In the genomic region with DNA sequence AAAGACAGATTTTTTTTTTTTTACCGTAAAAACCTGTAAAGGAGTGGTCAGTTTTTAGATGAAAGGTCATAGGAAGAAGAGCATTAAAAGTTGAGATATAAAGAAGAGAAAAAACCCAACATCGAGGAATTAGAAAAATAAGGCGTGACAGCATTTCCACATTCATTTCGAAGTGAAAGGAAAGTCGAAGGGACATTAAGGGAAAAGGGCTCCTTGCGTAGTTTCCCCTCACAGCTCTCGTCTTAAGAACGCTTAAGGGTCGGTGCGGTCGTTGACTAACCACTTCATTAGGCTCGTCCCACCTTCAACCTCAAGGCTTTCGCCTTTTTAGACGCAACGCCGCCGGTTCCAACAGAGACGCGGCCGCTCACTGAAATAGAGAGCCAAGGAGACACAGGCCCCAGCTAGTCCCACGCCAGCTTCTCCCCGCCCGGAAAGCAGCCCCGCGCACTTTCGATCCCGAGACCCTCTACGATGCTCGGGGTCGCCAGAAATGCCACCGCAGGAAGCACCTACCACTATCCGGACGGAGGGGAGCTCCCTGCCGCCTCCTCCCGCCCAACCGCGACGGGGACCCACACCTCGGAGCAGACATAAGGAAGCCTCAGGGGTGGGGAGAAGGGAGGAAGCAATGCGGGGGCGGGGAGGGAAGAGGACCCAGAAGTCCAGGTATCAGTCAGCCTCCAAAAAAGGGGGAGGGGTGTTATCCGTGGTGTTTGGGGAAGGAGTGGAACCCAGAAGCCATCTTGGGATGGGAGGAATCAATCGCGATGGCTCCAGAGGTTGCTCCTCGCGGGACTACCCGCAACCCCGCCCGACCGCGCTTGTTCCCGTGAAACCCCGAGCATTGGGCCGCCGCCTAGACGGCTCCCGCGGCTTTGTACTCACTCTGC, we compare ENCODE assay signal across 8 cellular contexts. TPM values are rescaled to one million over a fixed set of nuclear protein-coding genes. Genes with fewer than 3 reads are reported as not detected.
DNase-seq lines count a peak whose midpoint lies in the region; ATAC-seq and TF ChIP-seq lines count a peak whose summit lies in the region.

No MANE protein-coding gene starts in this region.

- peak overlapping the region; percentile 97 for H3K4me3 Mint-ChIP-seq in activated naive CD4-positive, alpha-beta T cell treated with anti-CD3 and anti-CD28 coated beads, Interleukin-2, amount 50 U/mL, for 24 hours

- under 1% methylated on average over 58 of the region's 58 CpGs for WGBS in thymus

- DNase-seq in Caki2 (ENCODE audit: low read depth): peak; percentile 47
- DNase-seq in HT-29 (ENCODE audit: low spot score): peak; percentile 74
- DNase-seq in RWPE2 (ENCODE audit: low spot score): peak; percentile 69
- peak; percentile 51 for DNase-seq in glomerular visceral epithelial cell (ENCODE audit: extremely low spot score)
- DNase-seq in occipital lobe (lab: John Stamatoyannopoulos, UW): peak; percentile 50

- TF ChIP-seq CTCF in RWPE2 (IDR thresholded peaks at IDR 0.05; ENCODE audit: poor library complexity, severe bottlenecking): no peak

- H3K36me3 ChIP-seq in RWPE2 (ENCODE audit: low read depth) (peaks cover 46% of the 10 kb centered on the region), thymus (ENCODE audit: control insufficient read depth, insufficient read depth) (no peaks in the 10 kb centered on the region)

- H3K27me3 Mint-ChIP-seq in activated naive CD4-positive, alpha-beta T cell treated with anti-CD3 and anti-CD28 coated beads, Interleukin-2, amount 50 U/mL, for 24 hours: no peaks in the 10 kb centered on the region

- H3K27ac ChIP-seq in RWPE2 (ENCODE audit: poor library complexity, severe bottlenecking): peak overlapping the region; percentile 76
- peak overlapping the region; percentile 99 for H3K27ac ChIP-seq in thymus (ENCODE audit: low read depth)

- no peaks in the 10 kb centered on the region for H3K9me3 ChIP-seq in RWPE2 (ENCODE audit: severe bottlenecking)
- H3K9me3 ChIP-seq in thymus (ENCODE audit: control insufficient read depth): no peaks in the 10 kb centered on the region

- no peaks in the 10 kb centered on the region for H3K9me3 Mint-ChIP-seq in activated naive CD4-positive, alpha-beta T cell treated with anti-CD3 and anti-CD28 coated beads, Interleukin-2, amount 50 U/mL, for 24 hours

- H3K4me1 ChIP-seq in RWPE2 (ENCODE audit: insufficient read depth, poor library complexity, severe bottlenecking) (peaks cover 37% of the 10 kb centered on the region), thymus (ENCODE audit: control insufficient read depth, insufficient read depth, low read length) (peaks cover 9% of the 10 kb centered on the region)

- H3K27me3 ChIP-seq in RWPE2 (ENCODE audit: insufficient read depth, poor library complexity, severe bottlenecking): no peaks in the 10 kb centered on the region
- H3K27me3 ChIP-seq in thymus (ENCODE audit: control insufficient read depth, insufficient read depth): no peaks in the 10 kb centered on the region

- peak overlapping the region; percentile 94 for H3K4me3 ChIP-seq in RWPE2 (ENCODE audit: severe bottlenecking)
- peak overlapping the region; percentile 100 for H3K4me3 ChIP-seq in thymus (ENCODE audit: low read length)

- in situ Hi-C loops in Caki2 (cut with HindIII; ENCODE audit: low pct_unique_long_range_greater_than_20kb, low sequenced_read_pairs): no loop called here

- ATAC-seq in GM21360 (IDR thresholded peaks at IDR 0.05; ENCODE audit: unreplicated experiment): peak; percentile 26
- peak; percentile 57 for ATAC-seq in RWPE2 (ENCODE audit: low read depth)

- peaks cover 52% of the 10 kb centered on the region for H3K4me1 Mint-ChIP-seq in activated naive CD4-positive, alpha-beta T cell treated with anti-CD3 and anti-CD28 coated beads, Interleukin-2, amount 50 U/mL, for 24 hours

- peak overlapping the region; percentile 100 for H3K27ac Mint-ChIP-seq in activated naive CD4-positive, alpha-beta T cell treated with anti-CD3 and anti-CD28 coated beads, Interleukin-2, amount 50 U/mL, for 24 hours

- peaks cover 10% of the 10 kb centered on the region for H3K36me3 Mint-ChIP-seq in activated naive CD4-positive, alpha-beta T cell treated with anti-CD3 and anti-CD28 coated beads, Interleukin-2, amount 50 U/mL, for 24 hours

RNA-seq across cellular contexts. Expression of a gene that starts 0.6 kb away (rescaled TPM):
- total RNA-seq in Caki2 (2014; rRNA removed; shearing (Covaris generic); ENCODE audit: low replicate concordance): 12.6 and 32.5 TPM in 2 replicates
- 31.0 and 45.1 TPM in 2 replicates for total RNA-seq in HT-29 (2014; rRNA removed; shearing (Covaris generic))
- total RNA-seq in occipital lobe: 68.0 TPM
- 160 TPM for polyA plus RNA-seq in thymus

Comparison
In these comparisons a context has a peak if more than half of its experiments do, and no peak if none do; other contexts are left out.
1. Peak in every context shown above with its lines: DNase-seq, ATAC-seq, H3K4me3 ChIP-seq and H3K27ac ChIP-seq.